Comparison of ENCODE assay signal across 22 cellular contexts in the genomic region with DNA sequence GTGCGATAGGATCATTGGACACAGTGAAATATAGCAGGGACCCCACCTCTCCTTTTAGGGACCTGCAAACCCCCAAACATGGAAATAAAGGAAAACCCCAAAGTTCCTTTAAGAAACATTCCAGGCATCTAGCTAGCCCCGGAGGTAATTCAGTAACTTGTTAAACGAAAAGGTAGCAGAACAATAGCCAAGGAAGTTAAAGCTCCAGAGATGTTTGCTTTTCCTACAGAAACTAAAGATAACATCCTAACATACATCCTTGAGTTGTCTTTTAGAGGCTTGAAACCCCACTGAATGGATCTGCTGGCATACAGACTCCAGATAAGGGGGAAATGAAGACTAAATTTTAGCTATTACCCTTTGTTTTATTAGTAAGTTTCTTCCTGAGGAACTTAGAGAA.
"Had no signal": no experiment of that assay in that cellular context is flagged by ENCODE, and none has a peak within 500 bp of the region (broad histone marks: within the 10 kb centered on the region; RNA-seq: fewer than 3 reads in every experiment).

No MANE protein-coding gene starts in this region.

- H3K4me3 ChIP-seq: gastrocnemius medialis, transverse colon had no signal

- H3K27me3 Mint-ChIP-seq: activated naive CD4-positive, alpha-beta T cell treated with anti-CD3 and anti-CD28 coated beads, Interleukin-2, amount 50 U/mL, for 24 hours; activated naive CD8-positive, alpha-beta T cell treated with anti-CD3 and anti-CD28 coated beads, Interleukin-2, amount 50 U/mL, for 24 hours; dendritic cell treated with granulocyte-macrophage colony-stimulating factor and Interleukin-4, amounts not matched to agents 40 ng/mL and 50 ng/mL, for 4 days had no signal

- H3K36me3 Mint-ChIP-seq: activated CD8-positive, alpha-beta memory T cell treated with anti-CD3 and anti-CD28 coated beads, Interleukin-2, amount 10 ng/mL, durations not matched to agents 7 days and 5 days; naive thymus-derived CD8-positive, alpha-beta T cell had no signal

- H3K79me2 ChIP-seq: parathyroid adenoma had no signal

- H3K27me3 ChIP-seq: gastrocnemius medialis, transverse colon had no signal

- H3K4me1 Mint-ChIP-seq: activated CD8-positive, alpha-beta memory T cell treated with anti-CD3 and anti-CD28 coated beads, Interleukin-2, amount 10 ng/mL, durations not matched to agents 7 days and 5 days; activated naive CD4-positive, alpha-beta T cell treated with anti-CD3 and anti-CD28 coated beads, Interleukin-2, amount 50 U/mL, for 24 hours; activated naive CD8-positive, alpha-beta T cell treated with anti-CD3 and anti-CD28 coated beads, Interleukin-2, amount 50 U/mL, for 24 hours; central memory CD8-positive, alpha-beta T cell had no signal

- H3K27ac Mint-ChIP-seq: activated CD8-positive, alpha-beta memory T cell treated with anti-CD3 and anti-CD28 coated beads, Interleukin-2, amount 10 ng/mL, durations not matched to agents 7 days and 5 days; activated CD8-positive, alpha-beta T cell treated with anti-CD3 and anti-CD28 coated beads, Interleukin-2, amount 10 ng/mL, durations not matched to agents 7 days and 5 days; activated naive CD4-positive, alpha-beta T cell treated with anti-CD3 and anti-CD28 coated beads, Interleukin-2, amount 50 U/mL, for 24 hours; activated naive CD8-positive, alpha-beta T cell treated with anti-CD3 and anti-CD28 coated beads, Interleukin-2, amount 50 U/mL, for 24 hours; activated T-helper 2 cell treated with anti-CD3 and anti-CD28 coated beads, Interferon-gamma antibody, Interleukin-2, Interleukin-4, amounts not matched to agents 10 μg/mL and 5 μg/mL and 100 μg/mL, durations not matched to agents 14 hours and 24 hours and 36 hours; dendritic cell treated with granulocyte-macrophage colony-stimulating factor and Interleukin-4, amounts not matched to agents 40 ng/mL and 50 ng/mL, for 4 days; T-helper 17 cell had no signal

- DNase-seq: activated CD4-positive, alpha-beta T cell treated with anti-CD3 and anti-CD28 coated beads for 1 hour; activated CD4-positive, alpha-beta T cell treated with anti-CD3 and anti-CD28 coated beads, Interleukin-2, amount 50 U/mL, for 1 hour; activated CD8-positive, alpha-beta memory T cell treated with anti-CD3 and anti-CD28 coated beads, Interleukin-2, amount 10 ng/mL, durations not matched to agents 7 days and 5 days; activated CD8-positive, alpha-beta T cell treated with anti-CD3 and anti-CD28 coated beads, Interleukin-2, amount 10 ng/mL, durations not matched to agents 7 days and 5 days; activated naive CD8-positive, alpha-beta T cell treated with anti-CD3 and anti-CD28 coated beads, Interleukin-2, amount 50 U/mL, for 24 hours; activated T-cell treated with anti-CD3 and anti-CD28 coated beads, Interleukin-2, amount 50 U/mL, for 48 hours; erythroblast; gastrocnemius medialis; glutamatergic neuron; naive thymus-derived CD8-positive, alpha-beta T cell; occipital lobe; right cardiac atrium; stimulated activated naive CD4-positive, alpha-beta T cell treated with Interleukin-2 at 50 U/mL for 16 hours; T-helper 17 cell; T1000; transverse colon had no signal

- H3K4me3 Mint-ChIP-seq: activated CD8-positive, alpha-beta memory T cell treated with anti-CD3 and anti-CD28 coated beads, Interleukin-2, amount 10 ng/mL, durations not matched to agents 7 days and 5 days; activated CD8-positive, alpha-beta T cell treated with anti-CD3 and anti-CD28 coated beads, Interleukin-2, amount 10 ng/mL, durations not matched to agents 7 days and 5 days; activated naive CD4-positive, alpha-beta T cell treated with anti-CD3 and anti-CD28 coated beads, Interleukin-2, amount 50 U/mL, for 24 hours; activated naive CD8-positive, alpha-beta T cell treated with anti-CD3 and anti-CD28 coated beads, Interleukin-2, amount 50 U/mL, for 24 hours; central memory CD8-positive, alpha-beta T cell; dendritic cell treated with granulocyte-macrophage colony-stimulating factor and Interleukin-4, amounts not matched to agents 40 ng/mL and 50 ng/mL, for 4 days; naive thymus-derived CD8-positive, alpha-beta T cell; neural crest cell; T-helper 17 cell had no signal

- H3K9me3 ChIP-seq: gastrocnemius medialis, transverse colon had no signal

- H3K27ac ChIP-seq: gastrocnemius medialis, parathyroid adenoma, transverse colon had no signal

- H3K9me3 Mint-ChIP-seq: activated naive CD4-positive, alpha-beta T cell treated with anti-CD3 and anti-CD28 coated beads, Interleukin-2, amount 50 U/mL, for 24 hours; activated naive CD8-positive, alpha-beta T cell treated with anti-CD3 and anti-CD28 coated beads, Interleukin-2, amount 50 U/mL, for 24 hours; activated T-helper 2 cell treated with anti-CD3 and anti-CD28 coated beads, Interferon-gamma antibody, Interleukin-2, Interleukin-4, amounts not matched to agents 10 μg/mL and 5 μg/mL and 100 μg/mL, durations not matched to agents 14 hours and 24 hours and 36 hours; central memory CD8-positive, alpha-beta T cell; dendritic cell treated with granulocyte-macrophage colony-stimulating factor and Interleukin-4, amounts not matched to agents 40 ng/mL and 50 ng/mL, for 4 days; naive thymus-derived CD8-positive, alpha-beta T cell had no signal

- H3K4me1 ChIP-seq: gastrocnemius medialis, parathyroid adenoma, transverse colon had no signal

- H3K36me3 ChIP-seq: gastrocnemius medialis, transverse colon had no signal

- H3K9ac ChIP-seq: parathyroid adenoma had no signal
